ENCODE assay signal across 8 cellular contexts in genomic region chr1:101236546-101237228, GRCh38. TPM values are rescaled to one million over a fixed set of nuclear protein-coding genes. Genes with fewer than 3 reads are reported as not detected.
DNase-seq lines count a peak whose midpoint lies in the region; ATAC-seq, FAIRE-seq and TF ChIP-seq lines count a peak whose summit lies in the region.

Gene S1PR1 (plus strand): TSS chr1:101237019. CDS start chr1:101238985, 1,966 bp downstream.

- peak; percentile 27 for ATAC-seq in GM18517 (IDR thresholded peaks at IDR 0.05; ENCODE audit: unreplicated experiment)
- ATAC-seq in HG02885 (IDR thresholded peaks at IDR 0.05; ENCODE audit: poor library complexity, unreplicated experiment), result peak; percentile 22
- ATAC-seq in PC-3, result peak; percentile 34

- POLR2A ChIA-PET in PC-3 (lab: Charles Lee; ENCODE audit: unreplicated experiment), result interaction anchor here (0.7 kb wide), 2 partner anchors 61 to 116 kb away, joined by 4 to 6 read pairs; no protein-coding TSS in a partner anchor

- H3F3A ChIP-seq in PC-3 (ENCODE audit: low read length, unreplicated experiment), result no peaks in the 10 kb centered on the region

- peak within 1 kb of the TSS; percentile 79 for H3K4me3 ChIP-seq in PC-3 (ENCODE audit: low read length)
- peak within 1 kb of the TSS; percentile 43 to 49 for H3K4me3 ChIP-seq in neutrophil (ENCODE audit: low read depth in 1 of 2, low read length in 1 of 2)
- H3K4me3 ChIP-seq in testis, result peak within 1 kb of the TSS; percentile 49 to 60

- peak within 1 kb of the TSS; percentile 23 for H3K9ac ChIP-seq in PC-3 (ENCODE audit: low read length)

- H3K79me2 ChIP-seq in PC-3 (ENCODE audit: low read length), result no peaks in the 10 kb centered on the region

- intact Hi-C loops in PC-3 (cut with micrococcal nuclease) (loop anchor here (2.0 to 5.0 kb wide), 4 partner anchors 24 to 121 kb away; no protein-coding TSS in a partner anchor), testis (cut with DNase I; ENCODE audit: low total_unique reads) (no loop called here)

- H3K27me3 ChIP-seq in PC-3 (ENCODE audit: low read length) (no peaks in the 10 kb centered on the region), neutrophil (peaks cover 83% of the 10 kb centered on the region), testis (no peaks in the 10 kb centered on the region)

- peak; percentile 37 for DNase-seq in PC-3
- DNase-seq in activated gamma-delta T cell treated with anti-CD3 and anti-CD28 coated beads, Interleukin-2, amount 50 U/mL, for 16 hours (ENCODE audit: low read depth), result peak; percentile 45
- DNase-seq in frontal cortex (ENCODE audit: low spot score in 2 of 2), result peak in 1 of 2 donors; percentile 38
- DNase-seq in testis, result peak; percentile 42
- no peak for DNase-seq in NCI-H2171 treated with DMSO at 0.1 percent for 48 hours (lab: John Stamatoyannopoulos, UW)

- H3K4me1 ChIP-seq in PC-3 (ENCODE audit: insufficient read depth, low read length) (peaks cover 9% of the 10 kb centered on the region; the same call in 1 of the 2 replicates), neutrophil (ENCODE audit: control insufficient read depth in 1 of 2, insufficient read depth in 1 of 2, low read depth in 1 of 2, low read length in 1 of 2) (peaks cover 22 to 32% of the 10 kb centered on the region in 2 experiments), testis (peaks cover 12% of the 10 kb centered on the region)

- no peak for TF ChIP-seq POLR2A in testis (IDR thresholded peaks at IDR 0.05)

- TF ChIP-seq CTCF in PC-3 (conservative IDR thresholded peaks at IDR 0.05; ENCODE audit: low read depth, low read length) (no peak), neutrophil (IDR thresholded peaks at IDR 0.05) (no peak), testis (IDR thresholded peaks at IDR 0.05) (no peak)

- H3K9me3 ChIP-seq in PC-3 (ENCODE audit: low read length), result no peaks in the 10 kb centered on the region
- H3K9me3 ChIP-seq in neutrophil, result no peaks in the 10 kb centered on the region
- H3K9me3 ChIP-seq in testis, result no peaks in the 10 kb centered on the region

- peak within 1 kb of the TSS; percentile 92 for H2AFZ ChIP-seq in PC-3 (ENCODE audit: low read length)

- peak within 1 kb of the TSS; percentile 97 for H3K4me2 ChIP-seq in PC-3 (ENCODE audit: low read length)

- CTCF ChIA-PET in PC-3 (lab: Charles Lee), result interaction anchor here (1.1 to 2.3 kb wide), 2 partner anchors 51 to 52 kb away, joined by 12 to 18 read pairs; no protein-coding TSS in a partner anchor

- H3K36me3 ChIP-seq in PC-3 (ENCODE audit: low read depth, low read length), result no peaks in the 10 kb centered on the region
- H3K36me3 ChIP-seq in neutrophil, result no peaks in the 10 kb centered on the region
- no peaks in the 10 kb centered on the region for H3K36me3 ChIP-seq in testis (ENCODE audit: low read depth, missing control alignments)

- no peaks in the 10 kb centered on the region for H4K20me1 ChIP-seq in PC-3 (ENCODE audit: low read length)

- no peak for FAIRE-seq in frontal cortex (lab: Jason Lieb, UNC)

- 0% methylated on average over 33 to 45 of the region's 45 CpGs for whole genome bisulfite sequencing in testis, 2 donors

- TSS peak; percentile 44 for BruUV-seq in PC-3 (replicated peaks; lab: Mats Ljungman, UMichigan)

- H3K27ac ChIP-seq in PC-3 (ENCODE audit: low read length) (no peak within 1 kb of the TSS), neutrophil (no peak within 1 kb of the TSS), testis (peak within 1 kb of the TSS; percentile 55 to 62)

- H3K9me2 ChIP-seq in PC-3 (replicated peaks; ENCODE audit: low read length), result no peaks in the 10 kb centered on the region

RNA-seq across cellular contexts. Expression of gene S1PR1, which starts in this region (rescaled TPM):
- total RNA-seq in PC-3 (2014; rRNA removed) (2.1 TPM in 2 replicates), frontal cortex (12.6 TPM), testis (10 to 100 TPM in 1 of 2 donors, 1 to 10 TPM in 1; 6.4 to 11.5 TPM)
- polyA plus RNA-seq in testis (ENCODE audit: insufficient read depth, low read depth, low replicate concordance), result 9.3 TPM

Comparison
In these comparisons a context has a peak if more than half of its experiments do, and no peak if none do; other contexts are left out.
1. H3K27ac ChIP-seq: peak in testis (2 of 2); none in PC-3 (single experiment) and neutrophil (single experiment).
2. Peak in every context shown above with its lines, with median percentiles within 50 percentile points of each other: ATAC-seq and H3K4me3 ChIP-seq.